ENCODE assay signal across 13 cellular contexts in genomic region chr3:59812778-59813558, GRCh38.
DNase-seq lines count a peak whose midpoint lies in the region; ATAC-seq lines count a peak whose summit lies in the region.
"Had no signal": no experiment of that assay in that cellular context is flagged by ENCODE, and none has a peak within 500 bp of the region (broad histone marks: within the 10 kb centered on the region; RNA-seq: fewer than 3 reads in every experiment).

No MANE protein-coding gene starts in this region.

- no peak overlapping the region for H2AK5ac ChIP-seq in mesendoderm (ENCODE audit: low read length)

- H2BK120ac ChIP-seq in mesendoderm (ENCODE audit: low read depth, low read length) = no peak overlapping the region

- peak overlapping the region; percentile 47 for H3K27ac ChIP-seq in mesendoderm (ENCODE audit: low read depth, low read length)
- H3K27ac ChIP-seq: PC-9, right lobe of liver had no signal

- H3K4me3 ChIP-seq in mesendoderm (ENCODE audit: low read length) = no peak overlapping the region
- H3K4me3 ChIP-seq: PC-9, right lobe of liver had no signal

- H3K4me2 ChIP-seq in mesendoderm (ENCODE audit: low read length) = no peak overlapping the region
- H3K4me2 ChIP-seq: PC-9 had no signal

- H3K36me3 Mint-ChIP-seq in dendritic cell treated with granulocyte-macrophage colony-stimulating factor and Interleukin-4, amounts not matched to agents 40 ng/mL and 50 ng/mL, for 4 days (ENCODE audit: low read depth) = no peaks in the 10 kb centered on the region
- H3K36me3 Mint-ChIP-seq in activated CD4-positive, alpha-beta T cell treated with anti-CD3 and anti-CD28 coated beads, Interleukin-2, amount 10 ng/mL, durations not matched to agents 24 days and 14 days (ENCODE audit: low read depth) = peaks cover 24% of the 10 kb centered on the region

- no peaks in the 10 kb centered on the region for H3K79me1 ChIP-seq in mesendoderm (ENCODE audit: low read length)

- H3K4ac ChIP-seq in mesendoderm (ENCODE audit: low read depth, low read length) = no peak overlapping the region

- no peak overlapping the region for H2BK15ac ChIP-seq in mesendoderm (replicated peaks; ENCODE audit: low read depth)

- no peaks in the 10 kb centered on the region for H3K27me3 ChIP-seq in mesendoderm (ENCODE audit: insufficient read depth, low read length, poor library complexity)
- H3K27me3 ChIP-seq: right lobe of liver had no signal

- H3K79me2 ChIP-seq in mesendoderm (ENCODE audit: control insufficient read depth, insufficient read depth, low read length) = no peaks in the 10 kb centered on the region

- no peaks in the 10 kb centered on the region for H3K36me3 ChIP-seq in mesendoderm (ENCODE audit: control insufficient read depth, insufficient read depth, low read length)
- H3K36me3 ChIP-seq: right lobe of liver had no signal

- H4K8ac ChIP-seq in mesendoderm (ENCODE audit: low read depth, low read length) = no peak overlapping the region

- H3K56ac ChIP-seq in mesendoderm (ENCODE audit: low read length) = no peak overlapping the region

- H3K9ac ChIP-seq in mesendoderm (ENCODE audit: low read length) = no peak overlapping the region

- peaks cover 14% of the 10 kb centered on the region for H3K4me1 Mint-ChIP-seq in dendritic cell treated with granulocyte-macrophage colony-stimulating factor and Interleukin-4, amounts not matched to agents 40 ng/mL and 50 ng/mL, for 4 days (ENCODE audit: low read depth)
- H3K4me1 Mint-ChIP-seq in activated CD4-positive, alpha-beta T cell treated with anti-CD3 and anti-CD28 coated beads, Interleukin-2, amount 10 ng/mL, durations not matched to agents 24 days and 14 days = peaks cover 7% of the 10 kb centered on the region

- no peak overlapping the region for H3K23ac ChIP-seq in mesendoderm (ENCODE audit: low read length)

- intact Hi-C loops in dendritic cell treated with granulocyte-macrophage colony-stimulating factor and Interleukin-4, amounts not matched to agents 40 ng/mL and 50 ng/mL, for 4 days (cut with micrococcal nuclease) = no loop called here
- intact Hi-C loops in activated CD4-positive, alpha-beta T cell treated with anti-CD3 and anti-CD28 coated beads, Interleukin-2, amount 10 ng/mL, durations not matched to agents 24 days and 14 days (cut with micrococcal nuclease) = no loop called here

- peak overlapping the region; percentile 49 for H3K27ac Mint-ChIP-seq in dendritic cell treated with granulocyte-macrophage colony-stimulating factor and Interleukin-4, amounts not matched to agents 40 ng/mL and 50 ng/mL, for 4 days
- no peak overlapping the region for H3K27ac Mint-ChIP-seq in activated CD4-positive, alpha-beta T cell treated with anti-CD3 and anti-CD28 coated beads, Interleukin-2, amount 10 ng/mL, durations not matched to agents 24 days and 14 days

- H3K4me3 Mint-ChIP-seq in dendritic cell treated with granulocyte-macrophage colony-stimulating factor and Interleukin-4, amounts not matched to agents 40 ng/mL and 50 ng/mL, for 4 days = no peak overlapping the region
- no peak overlapping the region for H3K4me3 Mint-ChIP-seq in activated CD4-positive, alpha-beta T cell treated with anti-CD3 and anti-CD28 coated beads, Interleukin-2, amount 10 ng/mL, durations not matched to agents 24 days and 14 days

- H3K9me3 Mint-ChIP-seq in dendritic cell treated with granulocyte-macrophage colony-stimulating factor and Interleukin-4, amounts not matched to agents 40 ng/mL and 50 ng/mL, for 4 days = no peaks in the 10 kb centered on the region
- H3K9me3 Mint-ChIP-seq in activated CD4-positive, alpha-beta T cell treated with anti-CD3 and anti-CD28 coated beads, Interleukin-2, amount 10 ng/mL, durations not matched to agents 24 days and 14 days = no peaks in the 10 kb centered on the region

- no peak overlapping the region for H3K18ac ChIP-seq in mesendoderm (ENCODE audit: low read length)

- WGBS in mesendoderm (ENCODE audit: extremely low coverage, insufficient coverage, low lambda C conversion rate) = no CpG with 5 or more reads among the region's 10 CpGs

- peaks cover 3% of the 10 kb centered on the region for H3K27me3 Mint-ChIP-seq in dendritic cell treated with granulocyte-macrophage colony-stimulating factor and Interleukin-4, amounts not matched to agents 40 ng/mL and 50 ng/mL, for 4 days
- H3K27me3 Mint-ChIP-seq in activated CD4-positive, alpha-beta T cell treated with anti-CD3 and anti-CD28 coated beads, Interleukin-2, amount 10 ng/mL, durations not matched to agents 24 days and 14 days = no peaks in the 10 kb centered on the region

- H4K5ac ChIP-seq in mesendoderm (ENCODE audit: low read length) = no peak overlapping the region

- H3K4me1 ChIP-seq in mesendoderm (ENCODE audit: control insufficient read depth, low read depth, low read length) = peaks cover 13% of the 10 kb centered on the region
- H3K4me1 ChIP-seq: right lobe of liver had no signal

- peak; percentile 59 for DNase-seq in ELF-1 (ENCODE audit: low read depth, low spot score)
- DNase-seq in NCI-H2227 treated with DMSO at 0.1 percent for 48 hours (lab: John Stamatoyannopoulos, UW) = peak; percentile 6
- DNase-seq in mesendoderm = peak; percentile 95
- DNase-seq in NCI-H146 treated with DMSO at 0.1 percent for 48 hours (lab: John Stamatoyannopoulos, UW; ENCODE audit: unreplicated experiment) = no peak
- DNase-seq in activated CD4-positive, alpha-beta T cell treated with anti-CD3 and anti-CD28 coated beads, Interleukin-2, amount 10 ng/mL, durations not matched to agents 24 days and 14 days = no peak
- DNase-seq: amygdala, NCI-H146, NCI-H510A, PC-9, right lobe of liver had no signal

- ATAC-seq in GM21528 (IDR thresholded peaks at IDR 0.05; ENCODE audit: low FRiP score, unreplicated experiment) (no peak), HG03521 (IDR thresholded peaks at IDR 0.05; ENCODE audit: unreplicated experiment) (no peak)
- ATAC-seq: right lobe of liver had no signal

- H2BK5ac ChIP-seq in mesendoderm (ENCODE audit: low read length) = no peak overlapping the region

Comparison
In these comparisons a context has a peak if more than half of its experiments do, and no peak if none do; other contexts are left out.
1. DNase-seq: peak in ELF-1 (single experiment), NCI-H2227 treated with DMSO at 0.1 percent for 48 hours (single experiment) and mesendoderm (single experiment); none in NCI-H146 treated with DMSO at 0.1 percent for 48 hours (single experiment) and activated CD4-positive, alpha-beta T cell treated with anti-CD3 and anti-CD28 coated beads, Interleukin-2, amount 10 ng/mL, durations not matched to agents 24 days and 14 days (single experiment).